Comparison of ENCODE assay signal across 8 cellular contexts in genomic region chr7:67223551-67223950, GRCh38.
DNase-seq lines count a peak whose midpoint lies in the region; FAIRE-seq and TF ChIP-seq lines count a peak whose summit lies in the region.
"Not testable (repeated sequence)": the region's sequence is repeated elsewhere in the genome, so short reads cannot be mapped to it uniquely, and the experiment has no call there.

No MANE protein-coding gene starts in this region.

- H3K36me3 ChIP-seq in brain microvascular endothelial cell (replicated peaks); fibroblast of lung (ENCODE audit: control insufficient read depth, insufficient read depth, low read length); osteoblast (ENCODE audit: insufficient read depth, low read length): not testable (repeated sequence)

- not testable (repeated sequence) for H3K4me3 ChIP-seq in brain microvascular endothelial cell (ENCODE audit: low read depth, low read length); fibroblast of lung (replicated peaks in 1 of 4; ENCODE audit: control extremely low read depth in 1 of 4, insufficient read depth in 1 of 4, low read depth in 3 of 4, low read length in 4 of 4); osteoblast (ENCODE audit: insufficient read depth, low read length)

- not testable (repeated sequence) for H4K20me1 ChIP-seq in fibroblast of lung (ENCODE audit: control insufficient read depth, extremely low read depth, insufficient read depth, low read length); osteoblast (ENCODE audit: insufficient read depth, low read length)

- H3K79me2 ChIP-seq in fibroblast of lung (ENCODE audit: control insufficient read depth, insufficient read depth, low read length); osteoblast (ENCODE audit: insufficient read depth, low read length): not testable (repeated sequence)

- H3K4me2 ChIP-seq in fibroblast of lung (ENCODE audit: extremely low read depth, insufficient read depth, low read length) = not testable (repeated sequence)
- peak overlapping the region; percentile 45 for H3K4me2 ChIP-seq in osteoblast (ENCODE audit: insufficient read depth, low read length)

- FAIRE-seq in urothelium cell line (lab: Jason Lieb, UNC) = not testable (repeated sequence)

- CTCF ChIA-PET in RWPE1 (lab: Yijun Ruan, JAX) = not testable (repeated sequence)

- POLR2A ChIA-PET in RWPE1 (lab: Yijun Ruan, JAX; ENCODE audit: low non-redundant PET) = not testable (repeated sequence)

- not testable (repeated sequence) for H3K27me3 ChIP-seq in brain microvascular endothelial cell (replicated peaks); fibroblast of lung (ENCODE audit: control insufficient read depth, insufficient read depth, low read length); osteoblast (ENCODE audit: insufficient read depth, low read length)

- peak; percentile 2 for DNase-seq in AG09319 (ENCODE audit: extremely low read depth, low read depth)
- DNase-seq in HCEC 1CT = peak; percentile 82
- peak; percentile 47 for DNase-seq in RWPE1 (ENCODE audit: low spot score)
- peak; percentile 92 for DNase-seq in brain microvascular endothelial cell
- DNase-seq in fibroblast of lung (ENCODE audit: low read depth in 2 of 2) = peak; percentile 89 to 90
- peak; percentile 48 for DNase-seq in hepatic stellate cell (ENCODE audit: low spot score)
- not testable (repeated sequence) for DNase-seq in osteoblast (ENCODE audit: insufficient read length, low spot score, missing footprints)
- peak; percentile 67 for DNase-seq in urothelium cell line (ENCODE audit: low spot score)

- H3K9ac ChIP-seq in fibroblast of lung (ENCODE audit: insufficient read depth, low read length) = not testable (repeated sequence)

- not testable (repeated sequence) for H3K4me1 ChIP-seq in fibroblast of lung (ENCODE audit: control insufficient read depth, extremely low read depth, insufficient read depth, low read length); osteoblast (ENCODE audit: insufficient read depth, low read length)

- in situ Hi-C loops in brain microvascular endothelial cell (cut with HindIII; ENCODE audit: low pct_ligation_motif_present, low sequenced_read_pairs) = not testable (repeated sequence)

- H2AFZ ChIP-seq in fibroblast of lung (ENCODE audit: low read length); osteoblast (ENCODE audit: low read length): not testable (repeated sequence)

- H3K27ac ChIP-seq in RWPE1 = peak overlapping the region; percentile 24; the same call in 1 of the 2 replicates
- not testable (repeated sequence) for H3K27ac ChIP-seq in brain microvascular endothelial cell; fibroblast of lung (ENCODE audit: insufficient read depth, low read length); osteoblast (ENCODE audit: low read depth, low read length)

- not testable (repeated sequence) for H3K9me3 ChIP-seq in fibroblast of lung (ENCODE audit: control insufficient read depth, insufficient read depth, low read depth, low read length); osteoblast (ENCODE audit: low read depth, low read length)

- not testable (repeated sequence) for TF ChIP-seq CTCF in AG09319 (IDR thresholded peaks at IDR 0.05; ENCODE audit: low read depth, low read length); RWPE1 (conservative IDR thresholded peaks at IDR 0.05; ENCODE audit: low read depth); brain microvascular endothelial cell (IDR thresholded peaks at IDR 0.05; ENCODE audit: low read depth, low read length, missing control alignments); fibroblast of lung (conservative IDR thresholded peaks at IDR 0.05 in 1 of 2, IDR thresholded peaks at IDR 0.05 in 1 of 2; ENCODE audit: low read depth in 1 of 2, low read length in 2 of 2); osteoblast (IDR thresholded peaks at IDR 0.05; ENCODE audit: extremely low read depth, low read depth, low read length)
